Comparison of ENCODE assay signal across 13 cellular contexts in genomic region chr20:36155629-36155971, GRCh38. TPM values are rescaled to one million over a fixed set of nuclear protein-coding genes. Genes with fewer than 3 reads are reported as not detected.
DNase-seq lines count a peak whose midpoint lies in the region; ATAC-seq and TF ChIP-seq lines count a peak whose summit lies in the region.
"Had no signal": no experiment of that assay in that cellular context is flagged by ENCODE, and none has a peak within 500 bp of the region (broad histone marks: within the 10 kb centered on the region; RNA-seq: fewer than 3 reads in every experiment).

No MANE protein-coding gene starts in this region.

- H3K79me2 ChIP-seq in PC-9 (ENCODE audit: low read depth): peaks cover 13% of the 10 kb centered on the region; the same call in 1 of the 2 replicates

- DNase-seq in PC-9: no peak
- no peak for DNase-seq in fibroblast of the aortic adventitia (ENCODE audit: low read depth)
- no peak for DNase-seq in psoas muscle
- no peak for DNase-seq in OCI-M2 (lab: John Stamatoyannopoulos, UW; ENCODE audit: unreplicated experiment)
- no peak for DNase-seq in left lobe of liver (ENCODE audit: low spot score)
- DNase-seq in iPS-NIHi7 (ENCODE audit: extremely low spot score): no peak
- DNase-seq: activated CD4-positive, CD25-positive, alpha-beta regulatory T cell treated with anti-CD3 and anti-CD28 coated beads, Interleukin-2, amount 50 U/mL, for 72 hours; activated gamma-delta T cell treated with Interleukin-2 at 50 U/mL for 16 hours; effector CD4-positive, alpha-beta T cell; immature natural killer cell; NCI-H2171 had no signal

- H4K20me1 ChIP-seq in BLaER1 (peaks cover 16% of the 10 kb centered on the region; the same call in 1 of the 2 replicates), PC-9 (ENCODE audit: insufficient read depth) (peaks cover 25% of the 10 kb centered on the region)

- H3K27me3 ChIP-seq in BLaER1 (no peaks in the 10 kb centered on the region), PC-9 (ENCODE audit: insufficient read depth, low read depth) (no peaks in the 10 kb centered on the region), psoas muscle (ENCODE audit: insufficient read depth in 3 of 3, low read length in 2 of 3) (no peaks in the 10 kb centered on the region)

- POLR2A ChIA-PET in PC-9 (lab: Charles Lee; ENCODE audit: unreplicated experiment): no interaction called here

- H3K36me3 ChIP-seq in BLaER1 (no peaks in the 10 kb centered on the region), PC-9 (ENCODE audit: low read depth) (no peaks in the 10 kb centered on the region), psoas muscle (ENCODE audit: insufficient read depth in 1 of 2, low read depth in 1 of 2) (no peaks in the 10 kb centered on the region)

- ATAC-seq in psoas muscle (no peak), GM21447 (IDR thresholded peaks at IDR 0.05; ENCODE audit: unreplicated experiment) (no peak), left lobe of liver (no peak)

- intact Hi-C loops in PC-9 (cut with micrococcal nuclease; ENCODE audit: unreplicated experiment) (no loop called here), psoas muscle (cut with DNase I) (loop anchor here (5.0 kb wide), 2 partner anchors 42 to 287 kb away; no protein-coding TSS in a partner anchor)

- no peak for TF ChIP-seq CTCF in PC-9 (conservative IDR thresholded peaks at IDR 0.05)
- TF ChIP-seq CTCF in fibroblast of the aortic adventitia (IDR thresholded peaks at IDR 0.05; ENCODE audit: insufficient read depth, low read length): no peak
- TF ChIP-seq CTCF in psoas muscle (IDR thresholded peaks at IDR 0.05): no peak

- H3K4me2 ChIP-seq in BLaER1 (peak overlapping the region; percentile 98), PC-9 (peak overlapping the region; percentile 86)

- H2AFZ ChIP-seq in PC-9: no peak overlapping the region

- CTCF ChIA-PET in PC-9 (lab: Charles Lee): interaction anchor here (0.6 to 1.4 kb wide), 4 partner anchors 44 to 258 kb away, joined by 4 to 5 read pairs (median 5); no protein-coding TSS in a partner anchor

- H3K9me3 ChIP-seq in BLaER1 (no peaks in the 10 kb centered on the region), PC-9 (ENCODE audit: insufficient read depth, low read depth) (no peaks in the 10 kb centered on the region), psoas muscle (no peaks in the 10 kb centered on the region)

- no TSS peak for BruUV-seq in PC-9 (replicated peaks; lab: Mats Ljungman, UMichigan)

- H3K4me3 ChIP-seq in BLaER1 (peak overlapping the region; percentile 82), PC-9 (no peak overlapping the region), fibroblast of the aortic adventitia (ENCODE audit: low read depth, low read length) (peak overlapping the region; percentile 81), psoas muscle (peak overlapping the region; percentile 72)

- 0 out of 2 replicates have a peak overlapping the region, but pooled peaks have one; percentile 81 for H3K9ac ChIP-seq in BLaER1

- H3K27ac ChIP-seq in BLaER1 (no peak overlapping the region), PC-9 (no peak overlapping the region), psoas muscle (no peak overlapping the region)

- peaks cover 49% of the 10 kb centered on the region for H3K4me1 ChIP-seq in BLaER1
- H3K4me1 ChIP-seq in PC-9 (replicated peaks; ENCODE audit: insufficient read depth): peaks cover 35% of the 10 kb centered on the region
- peaks cover 6% of the 10 kb centered on the region for H3K4me1 ChIP-seq in psoas muscle

- WGBS in psoas muscle, 3 donors: 34 to 52% (median 35%) methylated on average over 8 of the region's 8 CpGs

- no peaks in the 10 kb centered on the region for H3K9me2 ChIP-seq in PC-9 (ENCODE audit: insufficient read depth)

- peaks cover 35% of the 10 kb centered on the region for H3F3A ChIP-seq in PC-9 (ENCODE audit: insufficient read depth, low read depth)

RNA-seq across cellular contexts. Expression of gene EPB41L1, which starts 1.1 kb away (rescaled TPM):
- total RNA-seq in PC-9 (2021) (134 and 141 TPM in 2 replicates), fibroblast of the aortic adventitia (ENCODE audit: low replicate concordance) (13.5 and 18.1 TPM in 2 replicates), psoas muscle (10 to 100 TPM in 2 of 4 donors, 1 to 10 TPM in 2; 9.1 to 24.1 (median 9.9) TPM), left lobe of liver (5.0 TPM)
- 1 to 10 TPM; 4.2 to 4.9 (median 4.2) TPM for polyA plus RNA-seq in psoas muscle
- polyA plus RNA-seq: immature natural killer cell had no signal
